In genomic region chr16:75621170-75621477, GRCh38 we compare ENCODE assay signal across 8 cellular contexts. TPM values are rescaled to one million over a fixed set of nuclear protein-coding genes. Genes with fewer than 3 reads are reported as not detected.
DNase-seq lines count a peak whose midpoint lies in the region; FAIRE-seq and TF ChIP-seq lines count a peak whose summit lies in the region.

No MANE protein-coding gene starts in this region.

- TF ChIP-seq CTCF in PC-9 (conservative IDR thresholded peaks at IDR 0.05) (peak; percentile 45; the same call in 1 of the 2 replicates), epithelial cell of esophagus (IDR thresholded peaks at IDR 0.05; ENCODE audit: insufficient read depth, low read depth, low read length, missing control alignments) (peak; percentile 59)

- H4K20me1 ChIP-seq in PC-9 (ENCODE audit: insufficient read depth): no peaks in the 10 kb centered on the region; the same call in 1 of the 2 replicates

- DNase-seq in AG08396 (ENCODE audit: low spot score) (peak; percentile 27), GM04503 (ENCODE audit: low read depth) (peak; percentile 11), PC-9 (no peak), epithelial cell of esophagus (ENCODE audit: low read depth) (peak; percentile 48), small intestine (peak; percentile 52), activated gamma-delta T cell (lab: John Stamatoyannopoulos, UW) (no peak), NCI-H526 treated with DMSO at 0.1 percent for 48 hours (lab: John Stamatoyannopoulos, UW) (no peak), activated gamma-delta T cell treated with Interleukin-2 at 50 U/mL for 16 hours (no peak)

- H2AFZ ChIP-seq in PC-9: no peak overlapping the region

- H3K27ac ChIP-seq in PC-9: no peak overlapping the region
- no peak overlapping the region for H3K27ac ChIP-seq in small intestine (ENCODE audit: low read depth in 1 of 2, low read length in 1 of 2)

- H3K4me2 ChIP-seq in PC-9: peak overlapping the region; percentile 96; the same call in 1 of the 2 replicates

- H3K4me1 ChIP-seq in PC-9 (replicated peaks; ENCODE audit: insufficient read depth) (peaks cover 17% of the 10 kb centered on the region), small intestine (ENCODE audit: control insufficient read depth in 2 of 2, insufficient read depth in 1 of 2, low read depth in 1 of 2, low read length in 1 of 2) (peaks cover 2 to 4% of the 10 kb centered on the region in 2 donors)

- H3K4me3 ChIP-seq in PC-9 (no peak overlapping the region), epithelial cell of esophagus (ENCODE audit: low read length) (no peak overlapping the region), small intestine (ENCODE audit: low read depth in 1 of 2, low read length in 2 of 2) (no peak overlapping the region)

- BruUV-seq in PC-9 (replicated peaks; lab: Mats Ljungman, UMichigan): no TSS peak

- H3K36me3 ChIP-seq in PC-9 (ENCODE audit: low read depth) (no peaks in the 10 kb centered on the region; the same call in 1 of the 2 replicates), small intestine (ENCODE audit: control insufficient read depth in 2 of 2, insufficient read depth in 2 of 2, low read length in 2 of 2) (peaks cover 2 to 7% of the 10 kb centered on the region in 2 donors)

- no peaks in the 10 kb centered on the region for H3K9me2 ChIP-seq in PC-9 (ENCODE audit: insufficient read depth)

- no peak for FAIRE-seq in small intestine (lab: Jason Lieb, UNC)

- peaks cover 16% of the 10 kb centered on the region for H3K79me2 ChIP-seq in PC-9 (ENCODE audit: low read depth)

- H3K27me3 ChIP-seq in PC-9 (ENCODE audit: insufficient read depth, low read depth) (no peaks in the 10 kb centered on the region), small intestine (ENCODE audit: control insufficient read depth in 2 of 2, insufficient read depth in 2 of 2, low read length in 2 of 2) (no peaks in the 10 kb centered on the region)

- POLR2A ChIA-PET in PC-9 (lab: Charles Lee; ENCODE audit: unreplicated experiment): interaction anchor here (0.6 kb wide), 1 partner anchor 138 kb away, joined by 10 read pairs; no protein-coding TSS in a partner anchor

- H3F3A ChIP-seq in PC-9 (ENCODE audit: insufficient read depth, low read depth): peaks cover 27% of the 10 kb centered on the region

- intact Hi-C loops in PC-9 (cut with micrococcal nuclease; ENCODE audit: unreplicated experiment): no loop called here

- no peaks in the 10 kb centered on the region for H3K9me3 ChIP-seq in PC-9 (ENCODE audit: insufficient read depth, low read depth)
- H3K9me3 ChIP-seq in small intestine (ENCODE audit: control insufficient read depth, low read depth): no peaks in the 10 kb centered on the region

- WGBS in small intestine, 3 donors: 7 to 15% (median 7%) methylated on average over 2 of the region's 2 CpGs

- CTCF ChIA-PET in PC-9 (lab: Charles Lee): interaction anchor here (0.5 to 0.7 kb wide), 4 partner anchors 77 to 366 kb away, joined by 3 to 11 read pairs (median 3); no protein-coding TSS in a partner anchor

RNA-seq across cellular contexts. Expression of gene ADAT1, which starts 2.0 kb away (rescaled TPM):
- total RNA-seq in PC-9 (2021): 57.9 and 66.4 TPM in 2 replicates
- polyA plus RNA-seq in small intestine: 10 to 100 TPM in 2 of 3 donors, 1 to 10 TPM in 1; 7.0 to 19.3 (median 17.4) TPM

RNA-seq across cellular contexts. Expression of gene KARS1, which starts 26.3 kb away (rescaled TPM):
- total RNA-seq in PC-9 (2021): 101 and 132 TPM in 2 replicates
- polyA plus RNA-seq in small intestine: 100 to 1,000 TPM in 1 of 3 donors, 10 to 100 TPM in 2; 81.2 to 124 (median 81.6) TPM

RNA-seq across cellular contexts. Expression of gene TERF2IP, which starts 26.4 kb away (rescaled TPM):
- 16.9 and 19.3 TPM in 2 replicates for total RNA-seq in PC-9 (2021)
- 10 to 100 TPM; 28.6 to 34.9 (median 30.8) TPM for polyA plus RNA-seq in small intestine

RNA-seq across cellular contexts. Expression of gene GABARAPL2, which starts 54.9 kb away (rescaled TPM):
- 86.1 and 103 TPM in 2 replicates for total RNA-seq in PC-9 (2021)
- 100 to 1,000 TPM; 130 to 182 (median 150) TPM for polyA plus RNA-seq in small intestine

RNA-seq across cellular contexts. Expression of gene CPHXL2, which starts 55.7 kb away (rescaled TPM):
- not detected in 2 replicates for total RNA-seq in PC-9 (2021)
- not detected for polyA plus RNA-seq in small intestine

Comparison
In these comparisons a context has a peak if more than half of its experiments do, and no peak if none do; other contexts are left out.
1. DNase-seq: peak in AG08396 (single experiment), GM04503 (single experiment), epithelial cell of esophagus (single experiment) and small intestine (single experiment); none in PC-9 (0 of 2), activated gamma-delta T cell (single experiment), NCI-H526 treated with DMSO at 0.1 percent for 48 hours (single experiment) and activated gamma-delta T cell treated with Interleukin-2 at 50 U/mL for 16 hours (single experiment).